ENCODE assay signal across 1 cellular context in genomic region chr2:47906261-47907096, GRCh38.
TF ChIP-seq lines count a peak whose summit lies in the region.

Gene FBXO11, minus strand, starts transcription at chr2:47906498. Its CDS starts 778 bp downstream, at chr2:47905720.

TF ChIP-seq in K562, 482 proteins besides CTCF, POLR2A, EP300 and RAD21 (continued from another document and continues in another):
- TF ChIP-seq, protein P1, sequence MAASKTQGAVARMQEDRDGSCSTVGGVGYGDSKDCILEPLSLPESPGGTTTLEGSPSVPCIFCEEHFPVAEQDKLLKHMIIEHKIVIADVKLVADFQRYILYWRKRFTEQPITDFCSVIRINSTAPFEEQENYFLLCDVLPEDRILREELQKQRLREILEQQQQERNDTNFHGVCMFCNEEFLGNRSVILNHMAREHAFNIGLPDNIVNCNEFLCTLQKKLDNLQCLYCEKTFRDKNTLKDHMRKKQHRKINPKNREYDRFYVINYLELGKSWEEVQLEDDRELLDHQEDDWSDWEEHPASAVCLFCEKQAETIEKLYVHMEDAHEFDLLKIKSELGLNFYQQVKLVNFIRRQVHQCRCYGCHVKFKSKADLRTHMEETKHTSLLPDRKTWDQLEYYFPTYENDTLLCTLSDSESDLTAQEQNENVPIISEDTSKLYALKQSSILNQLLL (CRISPR knock-in tag; IDR thresholded peaks at IDR 0.05; ENCODE audit: borderline replicate concordance) = no peak
- TF ChIP-seq GATAD2A (IDR thresholded peaks at IDR 0.05) (peak; percentile 65; the same call in 1 of the 2 replicates), HEY1 (CRISPR knock-in tag; IDR thresholded peaks at IDR 0.05; ENCODE audit: borderline replicate concordance) (no peak), ZBTB43 (CRISPR knock-in tag; IDR thresholded peaks at IDR 0.05) (no peak), CREB3L1 (IDR thresholded peaks at IDR 0.05; ENCODE audit: borderline replicate concordance, low read depth) (no peak), POLR2H (tag; IDR thresholded peaks at IDR 0.05; ENCODE audit: low read depth) (peak; percentile 53; the same call in 1 of the 2 replicates), ZNF134 (CRISPR knock-in tag; conservative IDR thresholded peaks at IDR 0.05) (no peak), PTBP1 (IDR thresholded peaks at IDR 0.05; ENCODE audit: low read depth, low read length) (no peak), YY1 (IDR thresholded peaks at IDR 0.05; ENCODE audit: borderline replicate concordance in 1 of 3, control insufficient read depth in 1 of 3, extremely low read depth in 1 of 3, insufficient read depth in 3 of 3, insufficient read length in 1 of 3, insufficient replicate concordance in 2 of 3, low read depth in 1 of 3, low read length in 2 of 3) (peak; percentile 30 to 89 (median 81)), NCOR1 (IDR thresholded peaks at IDR 0.05) (peak; percentile 40), ZFP36 (IDR thresholded peaks at IDR 0.05; ENCODE audit: low read depth, low read length, partially characterized antibody) (no peak), BHLHE40 (IDR thresholded peaks at IDR 0.05; ENCODE audit: low read length) (0 out of 2 replicates have a peak, but pooled peaks have one; percentile 8), NFYB (IDR thresholded peaks at IDR 0.05; ENCODE audit: extremely low read depth, insufficient read length) (peak; percentile 55), TGIF2 (CRISPR knock-in tag; IDR thresholded peaks at IDR 0.05) (no peak), ZNF57 (CRISPR knock-in tag; IDR thresholded peaks at IDR 0.05) (no peak), FOXM1 (IDR thresholded peaks at IDR 0.05; ENCODE audit: low read depth) (0 out of 2 replicates have a peak, but pooled peaks have one; percentile 18), FOXM1 (CRISPR knock-in tag; IDR thresholded peaks at IDR 0.05; ENCODE audit: low read depth) (no peak), CBX8 (IDR thresholded peaks at IDR 0.05; ENCODE audit: borderline replicate concordance, extremely low read depth, low read depth, low read length, poor library complexity, severe bottlenecking) (no peak), SRSF1 (IDR thresholded peaks at IDR 0.05; ENCODE audit: low read depth, low read length) (no peak), TCF3 (CRISPR knock-in tag; IDR thresholded peaks at IDR 0.05) (no peak), NFE2 (IDR thresholded peaks at IDR 0.05; ENCODE audit: low read depth) (no peak), ZNF217 (CRISPR knock-in tag; IDR thresholded peaks at IDR 0.05) (no peak), ZNF280B (CRISPR knock-in tag; IDR thresholded peaks at IDR 0.05) (no peak), JUND (IDR thresholded peaks at IDR 0.05; ENCODE audit: borderline replicate concordance, low read depth, low read length) (peak; percentile 70), JUND (tag; IDR thresholded peaks at IDR 0.05; ENCODE audit: borderline replicate concordance, low read depth, low read length) (peak; percentile 75; the same call in 2 of the 3 replicates), MXI1 (IDR thresholded peaks at IDR 0.05; ENCODE audit: low read depth, low read length) (no peak), HDAC3 (IDR thresholded peaks at IDR 0.05; ENCODE audit: borderline replicate concordance, partially characterized antibody) (no peak), ELF1 (tag; IDR thresholded peaks at IDR 0.05) (peak; percentile 21; the same call in 1 of the 2 replicates), ID3 (CRISPR knock-in tag; IDR thresholded peaks at IDR 0.05) (no peak), ID3 (tag; IDR thresholded peaks at IDR 0.05) (peak; percentile 85; the same call in 1 of the 2 replicates), RBM17 (IDR thresholded peaks at IDR 0.05; ENCODE audit: borderline replicate concordance, low read depth, low read length) (no peak), HNRNPL (IDR thresholded peaks at IDR 0.05; ENCODE audit: low read depth, low read length) (no peak), ZKSCAN1 (IDR thresholded peaks at IDR 0.05; ENCODE audit: low read depth, low read length) (0 out of 2 replicates have a peak, but pooled peaks have one; percentile 23), ZNF12 (CRISPR knock-in tag; IDR thresholded peaks at IDR 0.05) (no peak), BMI1 (IDR thresholded peaks at IDR 0.05; ENCODE audit: low read length) (no peak), SIRT6 (IDR thresholded peaks at IDR 0.05; ENCODE audit: low read depth, low read length) (no peak), PHF8 (IDR thresholded peaks at IDR 0.05; ENCODE audit: borderline replicate concordance, low read length) (peak; percentile 66; the same call in 1 of the 2 replicates), OTX1 (CRISPR knock-in tag; IDR thresholded peaks at IDR 0.05) (no peak)
- TF ChIP-seq, protein P2, sequence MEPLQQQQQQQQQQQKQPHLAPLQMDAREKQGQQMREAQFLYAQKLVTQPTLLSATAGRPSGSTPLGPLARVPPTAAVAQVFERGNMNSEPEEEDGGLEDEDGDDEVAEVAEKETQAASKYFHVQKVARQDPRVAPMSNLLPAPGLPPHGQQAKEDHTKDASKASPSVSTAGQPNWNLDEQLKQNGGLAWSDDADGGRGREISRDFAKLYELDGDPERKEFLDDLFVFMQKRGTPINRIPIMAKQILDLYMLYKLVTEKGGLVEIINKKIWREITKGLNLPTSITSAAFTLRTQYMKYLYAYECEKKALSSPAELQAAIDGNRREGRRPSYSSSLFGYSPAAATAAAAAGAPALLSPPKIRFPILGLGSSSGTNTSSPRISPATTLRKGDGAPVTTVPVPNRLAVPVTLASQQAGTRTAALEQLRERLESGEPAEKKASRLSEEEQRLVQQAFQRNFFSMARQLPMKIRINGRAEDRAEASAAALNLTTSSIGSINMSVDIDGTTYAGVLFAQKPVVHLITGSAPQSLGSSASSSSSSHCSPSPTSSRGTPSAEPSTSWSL (CRISPR knock-in tag; IDR thresholded peaks at IDR 0.05; ENCODE audit: borderline replicate concordance) = no peak
- TF ChIP-seq, protein P3, sequence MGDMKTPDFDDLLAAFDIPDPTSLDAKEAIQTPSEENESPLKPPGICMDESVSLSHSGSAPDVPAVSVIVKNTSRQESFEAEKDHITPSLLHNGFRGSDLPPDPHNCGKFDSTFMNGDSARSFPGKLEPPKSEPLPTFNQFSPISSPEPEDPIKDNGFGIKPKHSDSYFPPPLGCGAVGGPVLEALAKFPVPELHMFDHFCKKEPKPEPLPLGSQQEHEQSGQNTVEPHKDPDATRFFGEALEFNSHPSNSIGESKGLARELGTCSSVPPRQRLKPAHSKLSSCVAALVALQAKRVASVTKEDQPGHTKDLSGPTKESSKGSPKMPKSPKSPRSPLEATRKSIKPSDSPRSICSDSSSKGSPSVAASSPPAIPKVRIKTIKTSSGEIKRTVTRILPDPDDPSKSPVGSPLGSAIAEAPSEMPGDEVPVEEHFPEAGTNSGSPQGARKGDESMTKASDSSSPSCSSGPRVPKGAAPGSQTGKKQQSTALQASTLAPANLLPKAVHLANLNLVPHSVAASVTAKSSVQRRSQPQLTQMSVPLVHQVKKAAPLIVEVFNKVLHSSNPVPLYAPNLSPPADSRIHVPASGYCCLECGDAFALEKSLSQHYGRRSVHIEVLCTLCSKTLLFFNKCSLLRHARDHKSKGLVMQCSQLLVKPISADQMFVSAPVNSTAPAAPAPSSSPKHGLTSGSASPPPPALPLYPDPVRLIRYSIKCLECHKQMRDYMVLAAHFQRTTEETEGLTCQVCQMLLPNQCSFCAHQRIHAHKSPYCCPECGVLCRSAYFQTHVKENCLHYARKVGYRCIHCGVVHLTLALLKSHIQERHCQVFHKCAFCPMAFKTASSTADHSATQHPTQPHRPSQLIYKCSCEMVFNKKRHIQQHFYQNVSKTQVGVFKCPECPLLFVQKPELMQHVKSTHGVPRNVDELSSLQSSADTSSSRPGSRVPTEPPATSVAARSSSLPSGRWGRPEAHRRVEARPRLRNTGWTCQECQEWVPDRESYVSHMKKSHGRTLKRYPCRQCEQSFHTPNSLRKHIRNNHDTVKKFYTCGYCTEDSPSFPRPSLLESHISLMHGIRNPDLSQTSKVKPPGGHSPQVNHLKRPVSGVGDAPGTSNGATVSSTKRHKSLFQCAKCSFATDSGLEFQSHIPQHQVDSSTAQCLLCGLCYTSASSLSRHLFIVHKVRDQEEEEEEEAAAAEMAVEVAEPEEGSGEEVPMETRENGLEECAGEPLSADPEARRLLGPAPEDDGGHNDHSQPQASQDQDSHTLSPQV (IDR thresholded peaks at IDR 0.05) = no peak
- TF ChIP-seq, protein P4, sequence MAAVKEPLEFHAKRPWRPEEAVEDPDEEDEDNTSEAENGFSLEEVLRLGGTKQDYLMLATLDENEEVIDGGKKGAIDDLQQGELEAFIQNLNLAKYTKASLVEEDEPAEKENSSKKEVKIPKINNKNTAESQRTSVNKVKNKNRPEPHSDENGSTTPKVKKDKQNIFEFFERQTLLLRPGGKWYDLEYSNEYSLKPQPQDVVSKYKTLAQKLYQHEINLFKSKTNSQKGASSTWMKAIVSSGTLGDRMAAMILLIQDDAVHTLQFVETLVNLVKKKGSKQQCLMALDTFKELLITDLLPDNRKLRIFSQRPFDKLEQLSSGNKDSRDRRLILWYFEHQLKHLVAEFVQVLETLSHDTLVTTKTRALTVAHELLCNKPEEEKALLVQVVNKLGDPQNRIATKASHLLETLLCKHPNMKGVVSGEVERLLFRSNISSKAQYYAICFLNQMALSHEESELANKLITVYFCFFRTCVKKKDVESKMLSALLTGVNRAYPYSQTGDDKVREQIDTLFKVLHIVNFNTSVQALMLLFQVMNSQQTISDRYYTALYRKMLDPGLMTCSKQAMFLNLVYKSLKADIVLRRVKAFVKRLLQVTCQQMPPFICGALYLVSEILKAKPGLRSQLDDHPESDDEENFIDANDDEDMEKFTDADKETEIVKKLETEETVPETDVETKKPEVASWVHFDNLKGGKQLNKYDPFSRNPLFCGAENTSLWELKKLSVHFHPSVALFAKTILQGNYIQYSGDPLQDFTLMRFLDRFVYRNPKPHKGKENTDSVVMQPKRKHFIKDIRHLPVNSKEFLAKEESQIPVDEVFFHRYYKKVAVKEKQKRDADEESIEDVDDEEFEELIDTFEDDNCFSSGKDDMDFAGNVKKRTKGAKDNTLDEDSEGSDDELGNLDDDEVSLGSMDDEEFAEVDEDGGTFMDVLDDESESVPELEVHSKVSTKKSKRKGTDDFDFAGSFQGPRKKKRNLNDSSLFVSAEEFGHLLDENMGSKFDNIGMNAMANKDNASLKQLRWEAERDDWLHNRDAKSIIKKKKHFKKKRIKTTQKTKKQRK (IDR thresholded peaks at IDR 0.05; ENCODE audit: borderline replicate concordance, low read depth, low read length) = no peak
- TF ChIP-seq, protein P5, sequence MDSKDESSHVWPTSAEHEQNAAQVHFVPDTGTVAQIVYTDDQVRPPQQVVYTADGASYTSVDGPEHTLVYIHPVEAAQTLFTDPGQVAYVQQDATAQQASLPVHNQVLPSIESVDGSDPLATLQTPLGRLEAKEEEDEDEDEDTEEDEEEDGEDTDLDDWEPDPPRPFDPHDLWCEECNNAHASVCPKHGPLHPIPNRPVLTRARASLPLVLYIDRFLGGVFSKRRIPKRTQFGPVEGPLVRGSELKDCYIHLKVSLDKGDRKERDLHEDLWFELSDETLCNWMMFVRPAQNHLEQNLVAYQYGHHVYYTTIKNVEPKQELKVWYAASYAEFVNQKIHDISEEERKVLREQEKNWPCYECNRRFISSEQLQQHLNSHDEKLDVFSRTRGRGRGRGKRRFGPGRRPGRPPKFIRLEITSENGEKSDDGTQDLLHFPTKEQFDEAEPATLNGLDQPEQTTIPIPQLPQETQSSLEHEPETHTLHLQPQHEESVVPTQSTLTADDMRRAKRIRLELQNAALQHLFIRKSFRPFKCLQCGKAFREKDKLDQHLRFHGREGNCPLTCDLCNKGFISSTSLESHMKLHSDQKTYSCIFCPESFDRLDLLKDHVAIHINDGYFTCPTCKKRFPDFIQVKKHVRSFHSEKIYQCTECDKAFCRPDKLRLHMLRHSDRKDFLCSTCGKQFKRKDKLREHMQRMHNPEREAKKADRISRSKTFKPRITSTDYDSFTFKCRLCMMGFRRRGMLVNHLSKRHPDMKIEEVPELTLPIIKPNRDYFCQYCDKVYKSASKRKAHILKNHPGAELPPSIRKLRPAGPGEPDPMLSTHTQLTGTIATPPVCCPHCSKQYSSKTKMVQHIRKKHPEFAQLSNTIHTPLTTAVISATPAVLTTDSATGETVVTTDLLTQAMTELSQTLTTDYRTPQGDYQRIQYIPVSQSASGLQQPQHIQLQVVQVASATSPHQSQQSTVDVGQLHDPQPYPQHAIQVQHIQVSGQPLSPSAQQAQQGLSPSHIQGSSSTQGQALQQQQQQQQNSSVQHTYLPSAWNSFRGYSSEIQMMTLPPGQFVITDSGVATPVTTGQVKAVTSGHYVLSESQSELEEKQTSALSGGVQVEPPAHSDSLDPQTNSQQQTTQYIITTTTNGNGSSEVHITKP (IDR thresholded peaks at IDR 0.05; ENCODE audit: partially characterized antibody) = peak; percentile 97
